2 cellular contexts compared by ENCODE assay signal in genomic region chr3:116256843-116257485, GRCh38.
TF ChIP-seq lines count a peak whose summit lies in the region.

No MANE protein-coding gene starts in this region.

TF ChIP-seq in GM23338, 12 proteins besides CTCF, POLR2A, EP300 and RAD21:
- TF ChIP-seq, protein P1, sequence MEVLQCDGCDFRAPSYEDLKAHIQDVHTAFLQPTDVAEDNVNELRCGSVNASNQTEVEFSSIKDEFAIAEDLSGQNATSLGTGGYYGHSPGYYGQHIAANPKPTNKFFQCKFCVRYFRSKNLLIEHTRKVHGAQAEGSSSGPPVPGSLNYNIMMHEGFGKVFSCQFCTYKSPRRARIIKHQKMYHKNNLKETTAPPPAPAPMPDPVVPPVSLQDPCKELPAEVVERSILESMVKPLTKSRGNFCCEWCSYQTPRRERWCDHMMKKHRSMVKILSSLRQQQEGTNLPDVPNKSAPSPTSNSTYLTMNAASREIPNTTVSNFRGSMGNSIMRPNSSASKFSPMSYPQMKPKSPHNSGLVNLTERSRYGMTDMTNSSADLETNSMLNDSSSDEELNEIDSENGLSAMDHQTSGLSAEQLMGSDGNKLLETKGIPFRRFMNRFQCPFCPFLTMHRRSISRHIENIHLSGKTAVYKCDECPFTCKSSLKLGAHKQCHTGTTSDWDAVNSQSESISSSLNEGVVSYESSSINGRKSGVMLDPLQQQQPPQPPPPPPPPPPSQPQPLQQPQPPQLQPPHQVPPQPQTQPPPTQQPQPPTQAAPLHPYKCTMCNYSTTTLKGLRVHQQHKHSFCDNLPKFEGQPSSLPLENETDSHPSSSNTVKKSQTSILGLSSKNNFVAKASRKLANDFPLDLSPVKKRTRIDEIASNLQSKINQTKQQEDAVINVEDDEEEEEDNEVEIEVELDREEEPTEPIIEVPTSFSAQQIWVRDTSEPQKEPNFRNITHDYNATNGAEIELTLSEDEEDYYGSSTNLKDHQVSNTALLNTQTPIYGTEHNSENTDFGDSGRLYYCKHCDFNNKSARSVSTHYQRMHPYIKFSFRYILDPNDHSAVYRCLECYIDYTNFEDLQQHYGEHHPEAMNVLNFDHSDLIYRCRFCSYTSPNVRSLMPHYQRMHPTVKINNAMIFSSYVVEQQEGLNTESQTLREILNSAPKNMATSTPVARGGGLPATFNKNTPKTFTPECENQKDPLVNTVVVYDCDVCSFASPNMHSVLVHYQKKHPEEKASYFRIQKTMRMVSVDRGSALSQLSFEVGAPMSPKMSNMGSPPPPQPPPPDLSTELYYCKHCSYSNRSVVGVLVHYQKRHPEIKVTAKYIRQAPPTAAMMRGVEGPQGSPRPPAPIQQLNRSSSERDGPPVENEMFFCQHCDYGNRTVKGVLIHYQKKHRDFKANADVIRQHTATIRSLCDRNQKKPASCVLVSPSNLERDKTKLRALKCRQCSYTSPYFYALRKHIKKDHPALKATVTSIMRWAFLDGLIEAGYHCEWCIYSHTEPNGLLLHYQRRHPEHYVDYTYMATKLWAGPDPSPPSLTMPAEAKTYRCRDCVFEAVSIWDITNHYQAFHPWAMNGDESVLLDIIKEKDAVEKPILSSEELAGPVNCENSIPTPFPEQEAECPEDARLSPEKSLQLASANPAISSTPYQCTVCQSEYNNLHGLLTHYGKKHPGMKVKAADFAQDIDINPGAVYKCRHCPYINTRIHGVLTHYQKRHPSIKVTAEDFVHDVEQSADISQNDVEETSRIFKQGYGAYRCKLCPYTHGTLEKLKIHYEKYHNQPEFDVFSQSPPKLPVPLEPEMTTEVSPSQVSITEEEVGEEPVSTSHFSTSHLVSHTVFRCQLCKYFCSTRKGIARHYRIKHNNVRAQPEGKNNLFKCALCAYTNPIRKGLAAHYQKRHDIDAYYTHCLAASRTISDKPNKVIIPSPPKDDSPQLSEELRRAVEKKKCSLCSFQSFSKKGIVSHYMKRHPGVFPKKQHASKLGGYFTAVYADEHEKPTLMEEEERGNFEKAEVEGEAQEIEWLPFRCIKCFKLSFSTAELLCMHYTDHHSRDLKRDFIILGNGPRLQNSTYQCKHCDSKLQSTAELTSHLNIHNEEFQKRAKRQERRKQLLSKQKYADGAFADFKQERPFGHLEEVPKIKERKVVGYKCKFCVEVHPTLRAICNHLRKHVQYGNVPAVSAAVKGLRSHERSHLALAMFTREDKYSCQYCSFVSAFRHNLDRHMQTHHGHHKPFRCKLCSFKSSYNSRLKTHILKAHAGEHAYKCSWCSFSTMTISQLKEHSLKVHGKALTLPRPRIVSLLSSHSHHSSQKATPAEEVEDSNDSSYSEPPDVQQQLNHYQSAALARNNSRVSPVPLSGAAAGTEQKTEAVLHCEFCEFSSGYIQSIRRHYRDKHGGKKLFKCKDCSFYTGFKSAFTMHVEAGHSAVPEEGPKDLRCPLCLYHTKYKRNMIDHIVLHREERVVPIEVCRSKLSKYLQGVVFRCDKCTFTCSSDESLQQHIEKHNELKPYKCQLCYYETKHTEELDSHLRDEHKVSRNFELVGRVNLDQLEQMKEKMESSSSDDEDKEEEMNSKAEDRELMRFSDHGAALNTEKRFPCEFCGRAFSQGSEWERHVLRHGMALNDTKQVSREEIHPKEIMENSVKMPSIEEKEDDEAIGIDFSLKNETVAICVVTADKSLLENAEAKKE (CRISPR knock-in tag; IDR thresholded peaks at IDR 0.05): no peak
- TF ChIP-seq, protein P2, sequence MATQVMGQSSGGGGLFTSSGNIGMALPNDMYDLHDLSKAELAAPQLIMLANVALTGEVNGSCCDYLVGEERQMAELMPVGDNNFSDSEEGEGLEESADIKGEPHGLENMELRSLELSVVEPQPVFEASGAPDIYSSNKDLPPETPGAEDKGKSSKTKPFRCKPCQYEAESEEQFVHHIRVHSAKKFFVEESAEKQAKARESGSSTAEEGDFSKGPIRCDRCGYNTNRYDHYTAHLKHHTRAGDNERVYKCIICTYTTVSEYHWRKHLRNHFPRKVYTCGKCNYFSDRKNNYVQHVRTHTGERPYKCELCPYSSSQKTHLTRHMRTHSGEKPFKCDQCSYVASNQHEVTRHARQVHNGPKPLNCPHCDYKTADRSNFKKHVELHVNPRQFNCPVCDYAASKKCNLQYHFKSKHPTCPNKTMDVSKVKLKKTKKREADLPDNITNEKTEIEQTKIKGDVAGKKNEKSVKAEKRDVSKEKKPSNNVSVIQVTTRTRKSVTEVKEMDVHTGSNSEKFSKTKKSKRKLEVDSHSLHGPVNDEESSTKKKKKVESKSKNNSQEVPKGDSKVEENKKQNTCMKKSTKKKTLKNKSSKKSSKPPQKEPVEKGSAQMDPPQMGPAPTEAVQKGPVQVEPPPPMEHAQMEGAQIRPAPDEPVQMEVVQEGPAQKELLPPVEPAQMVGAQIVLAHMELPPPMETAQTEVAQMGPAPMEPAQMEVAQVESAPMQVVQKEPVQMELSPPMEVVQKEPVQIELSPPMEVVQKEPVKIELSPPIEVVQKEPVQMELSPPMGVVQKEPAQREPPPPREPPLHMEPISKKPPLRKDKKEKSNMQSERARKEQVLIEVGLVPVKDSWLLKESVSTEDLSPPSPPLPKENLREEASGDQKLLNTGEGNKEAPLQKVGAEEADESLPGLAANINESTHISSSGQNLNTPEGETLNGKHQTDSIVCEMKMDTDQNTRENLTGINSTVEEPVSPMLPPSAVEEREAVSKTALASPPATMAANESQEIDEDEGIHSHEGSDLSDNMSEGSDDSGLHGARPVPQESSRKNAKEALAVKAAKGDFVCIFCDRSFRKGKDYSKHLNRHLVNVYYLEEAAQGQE (IDR thresholded peaks at IDR 0.05; ENCODE audit: unreplicated experiment): no peak
- no peak for TF ChIP-seq ETS1 (IDR thresholded peaks at IDR 0.05)
- no peak for TF ChIP-seq CREB1 (CRISPR knock-in tag; IDR thresholded peaks at IDR 0.05; ENCODE audit: low read depth)

TF ChIP-seq in GM12878, 131 proteins besides CTCF, POLR2A, EP300 and RAD21 (continued from another document):
- TF ChIP-seq ZBTB4 (CRISPR knock-in tag; IDR thresholded peaks at IDR 0.05): no peak
- TF ChIP-seq, protein P3, sequence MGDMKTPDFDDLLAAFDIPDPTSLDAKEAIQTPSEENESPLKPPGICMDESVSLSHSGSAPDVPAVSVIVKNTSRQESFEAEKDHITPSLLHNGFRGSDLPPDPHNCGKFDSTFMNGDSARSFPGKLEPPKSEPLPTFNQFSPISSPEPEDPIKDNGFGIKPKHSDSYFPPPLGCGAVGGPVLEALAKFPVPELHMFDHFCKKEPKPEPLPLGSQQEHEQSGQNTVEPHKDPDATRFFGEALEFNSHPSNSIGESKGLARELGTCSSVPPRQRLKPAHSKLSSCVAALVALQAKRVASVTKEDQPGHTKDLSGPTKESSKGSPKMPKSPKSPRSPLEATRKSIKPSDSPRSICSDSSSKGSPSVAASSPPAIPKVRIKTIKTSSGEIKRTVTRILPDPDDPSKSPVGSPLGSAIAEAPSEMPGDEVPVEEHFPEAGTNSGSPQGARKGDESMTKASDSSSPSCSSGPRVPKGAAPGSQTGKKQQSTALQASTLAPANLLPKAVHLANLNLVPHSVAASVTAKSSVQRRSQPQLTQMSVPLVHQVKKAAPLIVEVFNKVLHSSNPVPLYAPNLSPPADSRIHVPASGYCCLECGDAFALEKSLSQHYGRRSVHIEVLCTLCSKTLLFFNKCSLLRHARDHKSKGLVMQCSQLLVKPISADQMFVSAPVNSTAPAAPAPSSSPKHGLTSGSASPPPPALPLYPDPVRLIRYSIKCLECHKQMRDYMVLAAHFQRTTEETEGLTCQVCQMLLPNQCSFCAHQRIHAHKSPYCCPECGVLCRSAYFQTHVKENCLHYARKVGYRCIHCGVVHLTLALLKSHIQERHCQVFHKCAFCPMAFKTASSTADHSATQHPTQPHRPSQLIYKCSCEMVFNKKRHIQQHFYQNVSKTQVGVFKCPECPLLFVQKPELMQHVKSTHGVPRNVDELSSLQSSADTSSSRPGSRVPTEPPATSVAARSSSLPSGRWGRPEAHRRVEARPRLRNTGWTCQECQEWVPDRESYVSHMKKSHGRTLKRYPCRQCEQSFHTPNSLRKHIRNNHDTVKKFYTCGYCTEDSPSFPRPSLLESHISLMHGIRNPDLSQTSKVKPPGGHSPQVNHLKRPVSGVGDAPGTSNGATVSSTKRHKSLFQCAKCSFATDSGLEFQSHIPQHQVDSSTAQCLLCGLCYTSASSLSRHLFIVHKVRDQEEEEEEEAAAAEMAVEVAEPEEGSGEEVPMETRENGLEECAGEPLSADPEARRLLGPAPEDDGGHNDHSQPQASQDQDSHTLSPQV (IDR thresholded peaks at IDR 0.05): no peak
- no peak for TF ChIP-seq TCF7 (IDR thresholded peaks at IDR 0.05; ENCODE audit: borderline replicate concordance)
- TF ChIP-seq CREB1 (IDR thresholded peaks at IDR 0.05; ENCODE audit: low read depth): no peak
- TF ChIP-seq CBX3 (IDR thresholded peaks at IDR 0.05; ENCODE audit: borderline replicate concordance, low read depth): no peak
- no peak for TF ChIP-seq SMARCA5 (IDR thresholded peaks at IDR 0.05)
- no peak for TF ChIP-seq ATF3 (IDR thresholded peaks at IDR 0.05; ENCODE audit: borderline replicate concordance, extremely low read depth, low read depth, low read length)
- TF ChIP-seq SUPT20H (IDR thresholded peaks at IDR 0.05; ENCODE audit: borderline replicate concordance, control insufficient read depth, low read depth, low read length): no peak
- TF ChIP-seq BMI1 (IDR thresholded peaks at IDR 0.05; ENCODE audit: borderline replicate concordance): no peak
- TF ChIP-seq SUZ12 (IDR thresholded peaks at IDR 0.05; ENCODE audit: unreplicated experiment): no peak
- TF ChIP-seq, protein P4, sequence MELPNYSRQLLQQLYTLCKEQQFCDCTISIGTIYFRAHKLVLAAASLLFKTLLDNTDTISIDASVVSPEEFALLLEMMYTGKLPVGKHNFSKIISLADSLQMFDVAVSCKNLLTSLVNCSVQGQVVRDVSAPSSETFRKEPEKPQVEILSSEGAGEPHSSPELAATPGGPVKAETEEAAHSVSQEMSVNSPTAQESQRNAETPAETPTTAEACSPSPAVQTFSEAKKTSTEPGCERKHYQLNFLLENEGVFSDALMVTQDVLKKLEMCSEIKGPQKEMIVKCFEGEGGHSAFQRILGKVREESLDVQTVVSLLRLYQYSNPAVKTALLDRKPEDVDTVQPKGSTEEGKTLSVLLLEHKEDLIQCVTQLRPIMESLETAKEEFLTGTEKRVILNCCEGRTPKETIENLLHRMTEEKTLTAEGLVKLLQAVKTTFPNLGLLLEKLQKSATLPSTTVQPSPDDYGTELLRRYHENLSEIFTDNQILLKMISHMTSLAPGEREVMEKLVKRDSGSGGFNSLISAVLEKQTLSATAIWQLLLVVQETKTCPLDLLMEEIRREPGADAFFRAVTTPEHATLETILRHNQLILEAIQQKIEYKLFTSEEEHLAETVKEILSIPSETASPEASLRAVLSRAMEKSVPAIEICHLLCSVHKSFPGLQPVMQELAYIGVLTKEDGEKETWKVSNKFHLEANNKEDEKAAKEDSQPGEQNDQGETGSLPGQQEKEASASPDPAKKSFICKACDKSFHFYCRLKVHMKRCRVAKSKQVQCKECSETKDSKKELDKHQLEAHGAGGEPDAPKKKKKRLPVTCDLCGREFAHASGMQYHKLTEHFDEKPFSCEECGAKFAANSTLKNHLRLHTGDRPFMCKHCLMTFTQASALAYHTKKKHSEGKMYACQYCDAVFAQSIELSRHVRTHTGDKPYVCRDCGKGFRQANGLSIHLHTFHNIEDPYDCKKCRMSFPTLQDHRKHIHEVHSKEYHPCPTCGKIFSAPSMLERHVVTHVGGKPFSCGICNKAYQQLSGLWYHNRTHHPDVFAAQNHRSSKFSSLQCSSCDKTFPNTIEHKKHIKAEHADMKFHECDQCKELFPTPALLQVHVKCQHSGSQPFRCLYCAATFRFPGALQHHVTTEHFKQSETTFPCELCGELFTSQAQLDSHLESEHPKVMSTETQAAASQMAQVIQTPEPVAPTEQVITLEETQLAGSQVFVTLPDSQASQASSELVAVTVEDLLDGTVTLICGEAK (IDR thresholded peaks at IDR 0.05; ENCODE audit: borderline replicate concordance): no peak
- no peak for TF ChIP-seq NRF1 (conservative IDR thresholded peaks at IDR 0.05; ENCODE audit: low read depth, low read length)
- TF ChIP-seq POLR2AphosphoS2 (IDR thresholded peaks at IDR 0.05; ENCODE audit: low read depth, low read length): no peak
- TF ChIP-seq CHD4 (IDR thresholded peaks at IDR 0.05): no peak
TF ChIP-seq in GM12878: peak in this region for 0.
